In the genomic region with DNA sequence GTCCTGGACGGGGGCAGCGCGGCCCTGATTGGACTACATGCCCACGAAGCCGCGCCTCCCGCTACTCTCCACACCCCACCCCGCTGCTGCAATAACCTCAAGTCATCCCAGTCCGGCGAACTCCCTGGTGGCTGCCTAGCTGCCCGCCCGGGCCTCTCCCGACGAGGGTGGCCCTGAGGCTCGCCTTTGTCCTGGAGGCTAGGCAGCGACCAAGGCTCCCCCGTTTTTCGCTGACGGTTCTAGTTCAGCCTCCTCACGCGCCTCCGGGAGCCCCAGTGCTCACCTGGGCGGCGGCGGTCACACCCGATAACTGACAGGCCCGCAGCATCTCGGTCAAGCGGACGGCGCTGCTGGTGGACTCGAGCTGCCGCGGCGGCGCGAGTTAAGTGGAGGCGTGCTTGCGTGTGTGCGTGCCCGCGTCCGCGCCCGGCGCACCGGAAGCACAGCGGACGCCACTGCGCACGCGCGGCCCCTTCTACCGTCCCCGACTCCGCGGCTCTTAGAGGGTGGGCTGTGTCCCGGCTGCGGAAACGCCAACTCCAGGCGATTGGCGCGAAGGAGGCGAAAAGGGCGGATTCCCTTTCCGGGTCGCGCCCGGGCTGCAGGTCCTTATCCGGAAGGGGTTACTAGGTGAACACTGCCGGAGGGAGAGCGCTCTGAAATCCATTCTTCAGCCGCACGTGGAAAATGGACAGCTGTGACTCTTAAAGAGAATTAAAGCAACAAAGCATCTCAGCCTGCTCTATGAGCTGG, we compare ENCODE assay signal across 1 cellular context.
A peak's percentile ranks its signal among the peaks of the same experiment; 100 is the strongest.
TF ChIP-seq lines count a peak whose summit lies in the region.

Gene IMMT (minus strand): TSS at position 408 of the 753 bp plus-strand sequence. CDS start 80 bp downstream, at position 328.

TF ChIP-seq in HepG2, 621 proteins besides CTCF, POLR2A, EP300 and RAD21 (continued from another document and continues in another):
- TF ChIP-seq ZBTB4 (CRISPR knock-in tag; IDR thresholded peaks at IDR 0.05; ENCODE audit: borderline replicate concordance) (peak; percentile 92), SOX13 (IDR thresholded peaks at IDR 0.05) (no peak), SOX13 (CRISPR knock-in tag; conservative IDR thresholded peaks at IDR 0.05 in 1 of 2, IDR thresholded peaks at IDR 0.05 in 1 of 2) (peak; percentile 7 to 63; a peak in 1 of 4 replicates), ZNF777 (CRISPR knock-in tag; IDR thresholded peaks at IDR 0.05) (peak; percentile 81), ARNT2 (CRISPR knock-in tag; IDR thresholded peaks at IDR 0.05; ENCODE audit: low read depth) (peak; percentile 76), RELA (CRISPR knock-in tag; IDR thresholded peaks at IDR 0.05) (peak; percentile 31; the same call in 1 of the 2 replicates), SNAPC2 (CRISPR knock-in tag; IDR thresholded peaks at IDR 0.05) (no peak; the same call in 1 of the 2 replicates), ZNF263 (CRISPR knock-in tag; IDR thresholded peaks at IDR 0.05) (peak; percentile 69; the same call in 1 of the 2 replicates), SP140L (CRISPR knock-in tag; IDR thresholded peaks at IDR 0.05; ENCODE audit: borderline replicate concordance) (no peak), ZMAT5 (CRISPR knock-in tag; IDR thresholded peaks at IDR 0.05; ENCODE audit: borderline replicate concordance, low read depth) (no peak), ZNF782 (CRISPR knock-in tag; IDR thresholded peaks at IDR 0.05; ENCODE audit: borderline replicate concordance) (peak; percentile 59; the same call in 1 of the 2 replicates), NFE2 (CRISPR knock-in tag; IDR thresholded peaks at IDR 0.05) (peak; percentile 58; the same call in 1 of the 2 replicates), ZNF792 (CRISPR knock-in tag; IDR thresholded peaks at IDR 0.05) (peak; percentile 54), ZNF274 (CRISPR knock-in tag; IDR thresholded peaks at IDR 0.05) (peak; percentile 94), ISL2 (CRISPR knock-in tag; IDR thresholded peaks at IDR 0.05) (peak; percentile 76), KDM6A (CRISPR knock-in tag; IDR thresholded peaks at IDR 0.05; ENCODE audit: low read depth) (no peak), PLRG1 (conservative IDR thresholded peaks at IDR 0.05) (no peak), TOE1 (CRISPR knock-in tag; IDR thresholded peaks at IDR 0.05) (peak; percentile 82), ZNF160 (CRISPR knock-in tag; IDR thresholded peaks at IDR 0.05) (peak; percentile 85; the same call in 1 of the 2 replicates), ZNF256 (CRISPR knock-in tag; conservative IDR thresholded peaks at IDR 0.05) (0 out of 2 replicates have a peak, but pooled peaks have one; percentile 75), KLF16 (CRISPR knock-in tag; IDR thresholded peaks at IDR 0.05) (peak in 1 of 2 experiments; percentile 82; a peak in 2 of 4 replicates), SRF (IDR thresholded peaks at IDR 0.05; ENCODE audit: low read depth, low read length) (no peak), ZNF580 (CRISPR knock-in tag; IDR thresholded peaks at IDR 0.05; ENCODE audit: borderline replicate concordance, low read depth) (peak; percentile 75; the same call in 1 of the 2 replicates), ZNF678 (CRISPR knock-in tag; IDR thresholded peaks at IDR 0.05) (peak; percentile 82; the same call in 1 of the 2 replicates), ZBTB39 (CRISPR knock-in tag; IDR thresholded peaks at IDR 0.05) (peak; percentile 73), CC2D1A (CRISPR knock-in tag; IDR thresholded peaks at IDR 0.05) (peak; percentile 78; the same call in 1 of the 2 replicates), ZNF652 (CRISPR knock-in tag; IDR thresholded peaks at IDR 0.05; ENCODE audit: borderline replicate concordance, low read depth) (no peak), SNAPC4 (CRISPR knock-in tag; IDR thresholded peaks at IDR 0.05) (peak; percentile 97), PAF1 (CRISPR knock-in tag; IDR thresholded peaks at IDR 0.05) (no peak)
- TF ChIP-seq, protein P1, sequence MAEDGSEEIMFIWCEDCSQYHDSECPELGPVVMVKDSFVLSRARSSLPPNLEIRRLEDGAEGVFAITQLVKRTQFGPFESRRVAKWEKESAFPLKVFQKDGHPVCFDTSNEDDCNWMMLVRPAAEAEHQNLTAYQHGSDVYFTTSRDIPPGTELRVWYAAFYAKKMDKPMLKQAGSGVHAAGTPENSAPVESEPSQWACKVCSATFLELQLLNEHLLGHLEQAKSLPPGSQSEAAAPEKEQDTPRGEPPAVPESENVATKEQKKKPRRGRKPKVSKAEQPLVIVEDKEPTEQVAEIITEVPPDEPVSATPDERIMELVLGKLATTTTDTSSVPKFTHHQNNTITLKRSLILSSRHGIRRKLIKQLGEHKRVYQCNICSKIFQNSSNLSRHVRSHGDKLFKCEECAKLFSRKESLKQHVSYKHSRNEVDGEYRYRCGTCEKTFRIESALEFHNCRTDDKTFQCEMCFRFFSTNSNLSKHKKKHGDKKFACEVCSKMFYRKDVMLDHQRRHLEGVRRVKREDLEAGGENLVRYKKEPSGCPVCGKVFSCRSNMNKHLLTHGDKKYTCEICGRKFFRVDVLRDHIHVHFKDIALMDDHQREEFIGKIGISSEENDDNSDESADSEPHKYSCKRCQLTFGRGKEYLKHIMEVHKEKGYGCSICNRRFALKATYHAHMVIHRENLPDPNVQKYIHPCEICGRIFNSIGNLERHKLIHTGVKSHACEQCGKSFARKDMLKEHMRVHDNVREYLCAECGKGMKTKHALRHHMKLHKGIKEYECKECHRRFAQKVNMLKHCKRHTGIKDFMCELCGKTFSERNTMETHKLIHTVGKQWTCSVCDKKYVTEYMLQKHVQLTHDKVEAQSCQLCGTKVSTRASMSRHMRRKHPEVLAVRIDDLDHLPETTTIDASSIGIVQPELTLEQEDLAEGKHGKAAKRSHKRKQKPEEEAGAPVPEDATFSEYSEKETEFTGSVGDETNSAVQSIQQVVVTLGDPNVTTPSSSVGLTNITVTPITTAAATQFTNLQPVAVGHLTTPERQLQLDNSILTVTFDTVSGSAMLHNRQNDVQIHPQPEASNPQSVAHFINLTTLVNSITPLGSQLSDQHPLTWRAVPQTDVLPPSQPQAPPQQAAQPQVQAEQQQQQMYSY (CRISPR knock-in tag; IDR thresholded peaks at IDR 0.05): peak; percentile 65; the same call in 1 of the 2 replicates
- TF ChIP-seq, protein P2, sequence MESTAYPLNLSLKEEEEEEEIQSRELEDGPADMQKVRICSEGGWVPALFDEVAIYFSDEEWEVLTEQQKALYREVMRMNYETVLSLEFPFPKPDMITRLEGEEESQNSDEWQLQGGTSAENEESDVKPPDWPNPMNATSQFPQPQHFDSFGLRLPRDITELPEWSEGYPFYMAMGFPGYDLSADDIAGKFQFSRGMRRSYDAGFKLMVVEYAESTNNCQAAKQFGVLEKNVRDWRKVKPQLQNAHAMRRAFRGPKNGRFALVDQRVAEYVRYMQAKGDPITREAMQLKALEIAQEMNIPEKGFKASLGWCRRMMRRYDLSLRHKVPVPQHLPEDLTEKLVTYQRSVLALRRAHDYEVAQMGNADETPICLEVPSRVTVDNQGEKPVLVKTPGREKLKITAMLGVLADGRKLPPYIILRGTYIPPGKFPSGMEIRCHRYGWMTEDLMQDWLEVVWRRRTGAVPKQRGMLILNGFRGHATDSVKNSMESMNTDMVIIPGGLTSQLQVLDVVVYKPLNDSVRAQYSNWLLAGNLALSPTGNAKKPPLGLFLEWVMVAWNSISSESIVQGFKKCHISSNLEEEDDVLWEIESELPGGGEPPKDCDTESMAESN (CRISPR knock-in tag; conservative IDR thresholded peaks at IDR 0.05): peak; percentile 96
- TF ChIP-seq, protein P3, sequence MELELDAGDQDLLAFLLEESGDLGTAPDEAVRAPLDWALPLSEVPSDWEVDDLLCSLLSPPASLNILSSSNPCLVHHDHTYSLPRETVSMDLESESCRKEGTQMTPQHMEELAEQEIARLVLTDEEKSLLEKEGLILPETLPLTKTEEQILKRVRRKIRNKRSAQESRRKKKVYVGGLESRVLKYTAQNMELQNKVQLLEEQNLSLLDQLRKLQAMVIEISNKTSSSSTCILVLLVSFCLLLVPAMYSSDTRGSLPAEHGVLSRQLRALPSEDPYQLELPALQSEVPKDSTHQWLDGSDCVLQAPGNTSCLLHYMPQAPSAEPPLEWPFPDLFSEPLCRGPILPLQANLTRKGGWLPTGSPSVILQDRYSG (CRISPR knock-in tag; IDR thresholded peaks at IDR 0.05): peak; percentile 94
- TF ChIP-seq, protein P4, sequence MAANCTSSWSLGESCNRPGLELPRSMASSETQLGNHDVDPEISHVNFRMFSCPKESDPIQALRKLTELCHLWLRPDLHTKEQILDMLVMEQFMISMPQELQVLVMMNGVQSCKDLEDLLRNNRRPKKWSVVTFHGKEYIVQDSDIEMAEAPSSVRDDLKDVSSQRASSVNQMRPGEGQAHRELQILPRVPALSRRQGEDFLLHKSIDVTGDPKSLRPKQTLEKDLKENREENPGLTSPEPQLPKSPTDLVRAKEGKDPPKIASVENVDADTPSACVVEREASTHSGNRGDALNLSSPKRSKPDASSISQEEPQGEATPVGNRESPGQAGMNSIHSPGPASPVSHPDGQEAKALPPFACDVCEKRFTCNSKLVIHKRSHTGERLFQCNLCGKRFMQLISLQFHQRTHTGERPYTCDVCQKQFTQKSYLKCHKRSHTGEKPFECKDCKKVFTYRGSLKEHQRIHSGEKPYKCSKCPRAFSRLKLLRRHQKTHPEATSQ (CRISPR knock-in tag; IDR thresholded peaks at IDR 0.05; ENCODE audit: borderline replicate concordance): peak; percentile 14; the same call in 1 of the 2 replicates
